Comparison of ENCODE assay signal across 8 cellular contexts in genomic region chr9:104093162-104093561, GRCh38. TPM values are rescaled to one million over a fixed set of nuclear protein-coding genes. Genes with fewer than 3 reads are reported as not detected.
DNase-seq lines count a peak whose midpoint lies in the region; ATAC-seq, FAIRE-seq and TF ChIP-seq lines count a peak whose summit lies in the region.

No MANE protein-coding gene starts in this region.

- H4K20me1 ChIP-seq in HepG2 (ENCODE audit: insufficient read depth, low read length) = no peaks in the 10 kb centered on the region

- peaks cover 21% of the 10 kb centered on the region for H3K4me1 ChIP-seq in CD8-positive, alpha-beta T cell (ENCODE audit: insufficient read depth, low read length)
- H3K4me1 ChIP-seq in HepG2 (ENCODE audit: insufficient read depth, low read length) = peaks cover 31% of the 10 kb centered on the region
- peaks cover 0 to 27% (median 15%) of the 10 kb centered on the region in 4 donors for H3K4me1 ChIP-seq in tibial artery

- no peaks in the 10 kb centered on the region for H3K36me3 ChIP-seq in CD8-positive, alpha-beta T cell (ENCODE audit: insufficient read depth, low read length)
- H3K36me3 ChIP-seq in KOPT-K1 (ENCODE audit: insufficient read depth, low read length) (peaks cover 10% of the 10 kb centered on the region; the same call in 1 of the 2 replicates), HepG2 (replicated peaks in 1 of 2; ENCODE audit: control insufficient read depth in 1 of 2, insufficient read depth in 2 of 2, low read length in 2 of 2) (no peaks in the 10 kb centered on the region), tibial artery (no peaks in the 10 kb centered on the region)

- peak overlapping the region; percentile 66 for H2AFZ ChIP-seq in HepG2 (ENCODE audit: low read length)

- POLR2A ChIA-PET in CD8-positive, alpha-beta T cell (lab: Charles Lee) = interaction anchor here (0.7 to 2.1 kb wide), 3 partner anchors 8 to 654 kb away, joined by 4 to 16 read pairs (median 4); partner anchors contain the start of gene NIPSNAP3A
- POLR2A ChIA-PET in HepG2 (lab: Yijun Ruan, JAX) (interaction anchor here (1.1 to 2.5 kb wide), 2 partner anchors 15 to 19 kb away, joined by 3 to 9 read pairs; no protein-coding TSS in a partner anchor), HEK293T (lab: Yijun Ruan, JAX) (interaction anchor here (0.7 to 2.0 kb wide), 4 partner anchors 7 to 27 kb away, joined by 3 to 12 read pairs (median 4); no protein-coding TSS in a partner anchor)

- peaks cover 44% of the 10 kb centered on the region for H3K4me1 Mint-ChIP-seq in CD8-positive, alpha-beta T cell (ENCODE audit: low read depth)

- TF ChIP-seq RAD21 in HepG2 (CRISPR knock-in tag; IDR thresholded peaks at IDR 0.05) = no peak

- TF ChIP-seq EP300 in HepG2 (IDR thresholded peaks at IDR 0.05; ENCODE audit: low read depth in 2 of 2, low read length in 2 of 2) (no peak), HepG2 (CRISPR knock-in tag; IDR thresholded peaks at IDR 0.05; ENCODE audit: borderline replicate concordance) (no peak)

- CTCF ChIA-PET in CD8-positive, alpha-beta T cell (lab: Charles Lee) = interaction anchor here (1.0 kb wide), 1 partner anchor 14 kb away, joined by 4 read pairs; no protein-coding TSS in a partner anchor
- CTCF ChIA-PET in HepG2 (lab: Yijun Ruan, JAX; ENCODE audit: low intra/inter-chr PET ratio, low total read pairs) (no interaction called here), HEK293T (lab: Yijun Ruan, JAX) (no interaction called here)

- intact Hi-C loops in CD8-positive, alpha-beta T cell (cut with DNase I, micrococcal nuclease) = loop anchor here (5.0 to 10.0 kb wide), 5 partner anchors 872 to 1464 kb away; partner anchors contain the start of genes FKTN (in 1 of the 2) and SLC44A1 (in 1 of the 2)
- intact Hi-C loops in HepG2 (cut with micrococcal nuclease; ENCODE audit: unreplicated experiment) (loop anchor here (5.0 to 10.0 kb wide), 3 partner anchors 158 to 696 kb away; partner anchors contain the start of gene NIPSNAP3A), tibial artery (cut with DNase I; ENCODE audit: low total_unique reads) (loop anchor here (10.0 kb wide), 1 partner anchor 652 kb away; the partner anchor contains the start of gene NIPSNAP3A)

- peak overlapping the region; percentile 90 for H3K9ac ChIP-seq in HepG2 (ENCODE audit: insufficient read depth, low read depth, low read length)

- H3K4me2 ChIP-seq in HepG2 (ENCODE audit: low read depth, low read length) = peak overlapping the region; percentile 79

- ATAC-seq in CD8-positive, alpha-beta T cell = no peak
- no peak for ATAC-seq in HepG2

- under 1% methylated on average over 8 of the region's 8 CpGs for WGBS in HepG2 (ENCODE audit: low lambda C conversion rate)

- no peak for TF ChIP-seq POLR2A in HepG2 (IDR thresholded peaks at IDR 0.05; ENCODE audit: insufficient read depth in 1 of 2, low read depth in 2 of 2, low read length in 2 of 2)

- H3K27ac Mint-ChIP-seq in CD8-positive, alpha-beta T cell = peak overlapping the region; percentile 98

- no peaks in the 10 kb centered on the region for H3K9me3 ChIP-seq in CD8-positive, alpha-beta T cell (ENCODE audit: low read length)
- H3K9me3 ChIP-seq in KOPT-K1 (ENCODE audit: insufficient read depth, low read length, poor library complexity, severe bottlenecking) (no peaks in the 10 kb centered on the region), HepG2 (ENCODE audit: low read length) (no peaks in the 10 kb centered on the region), tibial artery (no peaks in the 10 kb centered on the region)

- H3K36me3 Mint-ChIP-seq in CD8-positive, alpha-beta T cell = peaks cover 11% of the 10 kb centered on the region

- no peak for TF ChIP-seq CTCF in CD8-positive, alpha-beta T cell (IDR thresholded peaks at IDR 0.05)
- no peak for TF ChIP-seq CTCF in astrocyte of the spinal cord (IDR thresholded peaks at IDR 0.05; ENCODE audit: low read depth, low read length)
- no peak for TF ChIP-seq CTCF in HepG2 (CRISPR knock-in tag; IDR thresholded peaks at IDR 0.05)
- TF ChIP-seq CTCF in tibial artery (IDR thresholded peaks at IDR 0.05) = peak in 1 of 2 experiments; percentile 5

- no peaks in the 10 kb centered on the region for H3K27me3 ChIP-seq in CD8-positive, alpha-beta T cell (ENCODE audit: insufficient read depth, low read length)
- H3K27me3 ChIP-seq in HepG2 (ENCODE audit: control insufficient read depth in 1 of 2, insufficient read depth in 2 of 2, low read length in 2 of 2) (no peaks in the 10 kb centered on the region), tibial artery (no peaks in the 10 kb centered on the region)

- no peaks in the 10 kb centered on the region for H3K9me3 Mint-ChIP-seq in CD8-positive, alpha-beta T cell

- no peak for FAIRE-seq in HepG2 (lab: Jason Lieb, UNC)

- peak overlapping the region; percentile 98 for H3K4me3 Mint-ChIP-seq in CD8-positive, alpha-beta T cell

- DNase-seq in CD8-positive, alpha-beta T cell = no peak
- DNase-seq in astrocyte of the spinal cord (ENCODE audit: low read depth, low spot score) = no peak
- DNase-seq in HepG2 (ENCODE audit: low spot score) = no peak
- DNase-seq in tibial artery = no peak
- no peak for DNase-seq in epidermal melanocyte (ENCODE audit: insufficient read length, low spot score)
- no peak for DNase-seq in HEK293T (ENCODE audit: extremely low spot score)
- no peak for DNase-seq in NK-92 treated with Interleukin-12 subunit alpha and Interleukin-12 subunit beta, amount 100 ng/mL, for 24 hours (lab: John Stamatoyannopoulos, UW)

- H3K4me3 ChIP-seq in CD8-positive, alpha-beta T cell (ENCODE audit: low read depth, low read length) = peak overlapping the region; percentile 58
- H3K4me3 ChIP-seq in astrocyte of the spinal cord (ENCODE audit: low read depth, low read length) (peak overlapping the region; percentile 80), HepG2 (replicated peaks in 1 of 3; ENCODE audit: insufficient read depth in 1 of 3, low read depth in 2 of 3, low read length in 3 of 3) (peak overlapping the region; percentile 76 to 83 (median 83)), tibial artery (peak overlapping the region; percentile 63 to 67)

- H3K79me2 ChIP-seq in HepG2 (ENCODE audit: insufficient read depth, low read length) = peaks cover 9% of the 10 kb centered on the region

- peaks cover 2% of the 10 kb centered on the region for H3K27me3 Mint-ChIP-seq in CD8-positive, alpha-beta T cell (ENCODE audit: low read depth)

- BruUV-seq in HepG2 (replicated peaks; lab: Mats Ljungman, UMichigan) = no TSS peak

- in situ Hi-C loops in astrocyte of the spinal cord (cut with HindIII; ENCODE audit: low sequenced_read_pairs) = no loop called here
- in situ Hi-C loops in HepG2 (cut with HindIII; ENCODE audit: extremely low pct_ligation_motif_present, low pct_unique_long_range_greater_than_20kb) = no loop called here

- H3K27ac ChIP-seq in CD8-positive, alpha-beta T cell (ENCODE audit: low read depth, low read length) = peak overlapping the region; percentile 78
- H3K27ac ChIP-seq in KOPT-K1 (ENCODE audit: low read depth, low read length, poor library complexity, severe bottlenecking) (peak overlapping the region; percentile 96), HepG2 (ENCODE audit: extremely low read length, insufficient read depth, low read length) (peak overlapping the region; percentile 94), tibial artery (peak overlapping the region; percentile 91 to 92)

TF ChIP-seq in HepG2, 621 proteins besides CTCF, POLR2A, EP300 and RAD21 (continues in another document):
- TF ChIP-seq ZFP82 (CRISPR knock-in tag; IDR thresholded peaks at IDR 0.05; ENCODE audit: borderline replicate concordance) (0 out of 2 replicates have a peak, but pooled peaks have one; percentile 49), CBX1 (IDR thresholded peaks at IDR 0.05; ENCODE audit: low read depth) (no peak), ZNF577 (CRISPR knock-in tag; IDR thresholded peaks at IDR 0.05; ENCODE audit: borderline replicate concordance, low read depth) (no peak), HOXA3 (CRISPR knock-in tag; IDR thresholded peaks at IDR 0.05) (no peak), ARID2 (CRISPR knock-in tag; IDR thresholded peaks at IDR 0.05; ENCODE audit: borderline replicate concordance) (peak; percentile 75; the same call in 1 of the 2 replicates)

TF ChIP-seq in HEK293T, 16 proteins besides CTCF, POLR2A, EP300 and RAD21 (continues in another document):
- no peak for TF ChIP-seq TARDBP (IDR thresholded peaks at IDR 0.05)
- TF ChIP-seq PKNOX1 (IDR thresholded peaks at IDR 0.05) = no peak
- TF ChIP-seq FOXA1 (IDR thresholded peaks at IDR 0.05) = no peak
- TF ChIP-seq ARNT (IDR thresholded peaks at IDR 0.05) = no peak

RNA-seq across cellular contexts. Expression of gene SMC2, which starts 0.9 kb away (rescaled TPM):
- total RNA-seq in CD8-positive, alpha-beta T cell = 1 to 10 TPM; 1.9 to 2.0 TPM
- 36.7 and 66.8 TPM in 2 replicates for total RNA-seq in HepG2 (2016; rRNA removed; fragmentation: Illumina TruSeq; extraction: Trizol)
- 1.7 and 1.9 TPM in 2 replicates for total RNA-seq in HepG2 (2016; cell fraction: cytosol; rRNA removed; fragmentation: Illumina TruSeq; extraction: Trizol; ENCODE audit: low read depth)
- total RNA-seq in HepG2 (2016; cell fraction: insoluble cytoplasmic fraction; rRNA removed; fragmentation: Illumina TruSeq; extraction: Trizol) = 34.9 and 62.7 TPM in 2 replicates
- total RNA-seq in HepG2 (2016; cell fraction: membrane; rRNA removed; fragmentation: Illumina TruSeq; extraction: Trizol) = 6.0 and 7.7 TPM in 2 replicates
- total RNA-seq in HepG2 (2016; cell fraction: nucleus; rRNA removed; fragmentation: Illumina TruSeq; extraction: Trizol) = 31.3 and 34.5 TPM in 2 replicates
- 3.0 and 5.6 TPM in 2 replicates for polyA plus RNA-seq in HepG2 (2011; rRNA removed)
- 2.3 and 2.5 TPM in 2 replicates for polyA plus RNA-seq in HepG2 (2011; cell fraction: cytosol; rRNA removed)
- 1.9 and 2.1 TPM in 2 replicates for polyA plus RNA-seq in HepG2 (2011; cell fraction: nucleus; rRNA removed)
- polyA plus RNA-seq in HepG2 (2012) = 4.8 and 11.2 TPM in 2 replicates
- 0.49 and 0.53 TPM in 2 replicates for polyA plus RNA-seq in HepG2 (2016; cell fraction: cytosol; fragmentation: Illumina TruSeq; extraction: Trizol; ENCODE audit: low read depth)
- polyA plus RNA-seq in HepG2 (2016; cell fraction: insoluble cytoplasmic fraction; fragmentation: Illumina TruSeq; extraction: Trizol; ENCODE audit: low read depth) = 33.8 and 36.0 TPM in 2 replicates
- 1.9 and 2.1 TPM in 2 replicates for polyA plus RNA-seq in HepG2 (2016; cell fraction: membrane; fragmentation: Illumina TruSeq; extraction: Trizol; ENCODE audit: low read depth)
- polyA plus RNA-seq in HepG2 (2016; cell fraction: nucleus; fragmentation: Illumina TruSeq; extraction: Trizol; ENCODE audit: insufficient read depth, low read depth) = 19.9 and 22.7 TPM in 2 replicates
- 3.9 and 16.8 TPM in 2 replicates for polyA minus RNA-seq in HepG2 (2011; rRNA and poly(A)+ RNA removed; ENCODE audit: low replicate concordance)
- 6.3 and 8.2 TPM in 2 replicates for polyA minus RNA-seq in HepG2 (2011; cell fraction: cytosol; rRNA and poly(A)+ RNA removed)
- polyA minus RNA-seq in HepG2 (2011; cell fraction: nucleus; rRNA and poly(A)+ RNA removed) = 11.3 and 13.4 TPM in 2 replicates
